ENCODE assay signal across 23 cellular contexts in the genomic region with DNA sequence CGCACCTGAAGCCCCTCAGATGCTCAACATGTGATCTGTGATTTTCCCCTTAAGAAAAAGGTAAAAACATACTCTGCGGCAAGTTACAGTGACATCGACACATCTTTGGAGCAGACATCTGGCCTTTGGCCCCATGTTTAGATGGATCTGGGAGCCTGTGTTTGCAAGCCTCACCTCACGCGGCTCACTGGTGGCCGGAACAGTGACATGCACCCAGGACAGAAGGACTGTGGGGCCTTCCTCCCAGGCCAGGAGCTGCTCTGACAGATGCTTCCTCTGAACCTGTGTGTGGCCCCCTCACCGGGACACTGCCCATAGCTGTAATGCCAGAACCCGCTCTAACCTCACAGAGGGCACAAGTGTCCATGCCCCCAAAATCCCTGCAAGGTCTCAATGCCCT. TPM values are rescaled to one million over a fixed set of nuclear protein-coding genes. Genes with fewer than 3 reads are reported as not detected.
"Had no signal": no experiment of that assay in that cellular context is flagged by ENCODE, and none has a peak within 500 bp of the region (broad histone marks: within the 10 kb centered on the region; RNA-seq: fewer than 3 reads in every experiment).

No MANE protein-coding gene starts in this region.

- H3K4me3 ChIP-seq: colonic mucosa, gastrocnemius medialis, lower lobe of right lung, pancreas, right atrium auricular region, stomach, tibial artery had no signal

- H3K9me3 ChIP-seq: colonic mucosa, gastrocnemius medialis, lower lobe of right lung, pancreas, right atrium auricular region, stomach, tibial artery had no signal

- H3K4me1 ChIP-seq: colonic mucosa, gastrocnemius medialis, lower lobe of right lung, pancreas, right atrium auricular region, stomach, tibial artery had no signal

- H3K4me3 Mint-ChIP-seq: dendritic cell treated with granulocyte-macrophage colony-stimulating factor and Interleukin-4, amounts not matched to agents 40 ng/mL and 50 ng/mL, for 4 days; endodermal cell; naive thymus-derived CD8-positive, alpha-beta T cell; type B pancreatic cell had no signal

- H3K9me3 Mint-ChIP-seq: dendritic cell treated with granulocyte-macrophage colony-stimulating factor and Interleukin-4, amounts not matched to agents 40 ng/mL and 50 ng/mL, for 4 days; endodermal cell; naive thymus-derived CD8-positive, alpha-beta T cell; type B pancreatic cell had no signal

- H3K27me3 Mint-ChIP-seq: dendritic cell treated with granulocyte-macrophage colony-stimulating factor and Interleukin-4, amounts not matched to agents 40 ng/mL and 50 ng/mL, for 4 days; naive thymus-derived CD8-positive, alpha-beta T cell; progenitor cell of endocrine pancreas; type B pancreatic cell had no signal

- H3K27ac Mint-ChIP-seq: dendritic cell treated with granulocyte-macrophage colony-stimulating factor and Interleukin-4, amounts not matched to agents 40 ng/mL and 50 ng/mL, for 4 days; endodermal cell; progenitor cell of endocrine pancreas; type B pancreatic cell had no signal

- DNase-seq: central memory CD4-positive, alpha-beta T cell; colonic mucosa; effector CD8-positive, alpha-beta T cell; endodermal cell; foreskin fibroblast; gastrocnemius medialis; left cardiac atrium; left ventricle myocardium superior; lower lobe of right lung; naive thymus-derived CD8-positive, alpha-beta T cell; occipital lobe; stimulated activated CD4-positive, alpha-beta T cell treated with anti-CD3 and anti-CD28 coated beads, Interleukin-15, amount 100 ng/mL, for 24 hours; stimulated activated CD4-positive, alpha-beta T cell treated with anti-CD3 and anti-CD28 coated beads, Interleukin-2, amount 100 ng/mL, for 48 hours; stimulated activated naive CD4-positive, alpha-beta T cell; stomach had no signal

- H3K27ac ChIP-seq: colonic mucosa, epithelial cell of prostate, gastrocnemius medialis, lower lobe of right lung, pancreas, right atrium auricular region, stomach, tibial artery had no signal

- H3K27me3 ChIP-seq: colonic mucosa, gastrocnemius medialis, pancreas, right atrium auricular region, stomach, tibial artery had no signal

- H3K36me3 ChIP-seq: colonic mucosa, gastrocnemius medialis, pancreas, right atrium auricular region had no signal

- H3K4me1 Mint-ChIP-seq: endodermal cell had no signal

RNA-seq across cellular contexts. Expression of gene ANO7, which starts 52.3 kb away (rescaled TPM):
- polyA plus RNA-seq: neural cell had no signal
